In the genomic region with DNA sequence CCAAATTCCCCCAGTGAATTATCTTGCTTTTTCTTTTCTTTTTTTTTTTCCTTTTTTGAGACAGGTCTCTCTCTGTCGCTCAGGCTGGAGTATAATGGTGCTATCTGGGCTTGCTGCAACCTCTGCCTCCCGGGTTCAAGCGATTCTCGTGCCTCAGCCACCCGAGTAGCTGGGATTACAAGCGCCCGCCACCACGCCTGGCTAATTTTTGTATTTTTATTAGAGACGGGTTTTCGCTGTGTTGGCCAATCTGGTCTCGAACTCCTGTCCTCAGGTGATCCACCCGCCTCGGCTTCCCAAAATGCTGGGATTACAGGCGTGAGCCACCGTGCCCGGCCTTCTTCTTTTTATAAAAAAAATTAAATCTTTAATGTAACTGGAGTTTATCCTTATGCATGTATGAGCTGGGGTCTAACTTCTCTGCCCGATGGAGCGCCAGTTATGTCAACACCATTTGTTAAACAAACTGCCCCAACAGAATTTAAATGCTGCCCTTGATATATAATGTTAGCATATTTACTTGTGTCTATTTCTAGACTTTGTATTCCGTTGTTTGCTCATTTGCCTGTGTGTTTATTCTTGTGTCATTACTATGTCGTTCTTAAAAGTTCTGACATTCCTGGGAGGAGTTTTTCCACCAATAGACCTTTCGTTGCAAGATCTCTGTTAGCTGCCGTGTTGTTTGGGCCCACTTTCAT, we compare ENCODE assay signal across 8 cellular contexts. TPM values are rescaled to one million over a fixed set of nuclear protein-coding genes. Genes with fewer than 3 reads are reported as not detected.
DNase-seq lines count a peak whose midpoint lies in the region; TF ChIP-seq lines count a peak whose summit lies in the region.

No MANE protein-coding gene starts in this region.

- no peaks in the 10 kb centered on the region for H3K27me3 ChIP-seq in left ventricle myocardium inferior (ENCODE audit: low read depth)
- H3K27me3 ChIP-seq in spleen (replicated peaks in 1 of 7), result no peaks in the 10 kb centered on the region

- intact Hi-C loops in left ventricle myocardium inferior (cut with micrococcal nuclease) (no loop called here), spleen (cut with DNase I; ENCODE audit: low total_unique reads) (no loop called here)

- H3K4me1 ChIP-seq in left ventricle myocardium inferior (peaks cover 17% of the 10 kb centered on the region), spleen (peaks cover 6 to 35% (median 19%) of the 10 kb centered on the region in 6 donors)

- 19 to 28% (median 21%) methylated on average over 22 of the region's 22 CpGs for WGBS in spleen, 5 donors

- H3K36me3 ChIP-seq in left ventricle myocardium inferior (no peaks in the 10 kb centered on the region), spleen (peaks cover 0 to 15% (median 0%) of the 10 kb centered on the region in 6 donors)

- H3K4me3 ChIP-seq in WI38 (ENCODE audit: low read depth, low read length) (peak overlapping the region; percentile 79), left ventricle myocardium inferior (peak overlapping the region; percentile 73), spleen (peak overlapping the region; percentile 40 to 76 (median 54))

- TF ChIP-seq POLR2A in spleen (IDR thresholded peaks at IDR 0.05), result no peak

- H3K9me3 ChIP-seq in left ventricle myocardium inferior (replicated peaks) (no peaks in the 10 kb centered on the region), spleen (no peaks in the 10 kb centered on the region)

- peak; percentile 32 for DNase-seq in stimulated activated CD4-positive, alpha-beta T cell treated with anti-CD3 and anti-CD28 coated beads, Interleukin-1b, Interleukin-23, amount 100 ng/mL, for 48 hours
- no peak for DNase-seq in stimulated activated CD4-positive, alpha-beta T cell treated with anti-CD3 and anti-CD28 coated beads, Interleukin-4, amount 100 ng/mL, for 4 hours
- DNase-seq in left ventricle myocardium inferior, result no peak
- DNase-seq in spleen, result no peak
- no peak for DNase-seq in inferior parietal cortex (ENCODE audit: extremely low spot score)
- DNase-seq in hippocampal formation (lab: John Stamatoyannopoulos, UW), result no peak
- no peak for DNase-seq in NK-92 (lab: John Stamatoyannopoulos, UW; ENCODE audit: unreplicated experiment)

- TF ChIP-seq CTCF in WI38 (IDR thresholded peaks at IDR 0.05; ENCODE audit: low read depth, low read length) (no peak), left ventricle myocardium inferior (IDR thresholded peaks at IDR 0.05; ENCODE audit: borderline replicate concordance) (no peak), spleen (IDR thresholded peaks at IDR 0.05 in 8 of 11, conservative IDR thresholded peaks at IDR 0.05 in 3 of 11) (no peak)

- H3K27ac ChIP-seq in left ventricle myocardium inferior (replicated peaks) (peak overlapping the region; percentile 79), spleen (peak overlapping the region in 7 of 8 donors; percentile 84 to 88 (median 86))

RNA-seq across cellular contexts. Expression of gene AURKB, which starts 0.5 kb away (rescaled TPM):
- 1.2 TPM for total RNA-seq in left ventricle myocardium inferior
- 10 to 100 TPM in 4 of 7 donors, 1 to 10 TPM in 3; 2.4 to 21.0 (median 10.6) TPM for total RNA-seq in spleen
- 10 to 100 TPM in 2 of 3 donors, 1 to 10 TPM in 1; 6.2 to 30.9 (median 10.5) TPM for polyA plus RNA-seq in spleen

RNA-seq across cellular contexts. Expression of gene BORCS6, which starts 20.9 kb away (rescaled TPM):
- total RNA-seq in left ventricle myocardium inferior (8.4 TPM), spleen (10 to 100 TPM in 6 of 7 donors, 1 to 10 TPM in 1; 9.5 to 14.6 (median 12.3) TPM)
- polyA plus RNA-seq in spleen, result 10 to 100 TPM in 2 of 3 donors, 1 to 10 TPM in 1; 10.0 to 16.5 (median 12.9) TPM

RNA-seq across cellular contexts. Expression of gene TMEM107, which starts 34.7 kb away (rescaled TPM):
- 7.9 TPM for total RNA-seq in left ventricle myocardium inferior
- total RNA-seq in spleen, result 10 to 100 TPM; 13.0 to 42.2 (median 22.4) TPM
- polyA plus RNA-seq in spleen, result 10 to 100 TPM in 2 of 3 donors, 1 to 10 TPM in 1; 8.1 to 14.0 (median 11.9) TPM

RNA-seq across cellular contexts. Expression of gene CTC1, which starts 36.9 kb away (rescaled TPM):
- 14.6 TPM for total RNA-seq in left ventricle myocardium inferior
- 100 to 1,000 TPM in 3 of 7 donors, 10 to 100 TPM in 4; 53.9 to 131 (median 91.3) TPM for total RNA-seq in spleen
- polyA plus RNA-seq in spleen, result 10 to 100 TPM; 16.6 to 47.4 (median 22.6) TPM

RNA-seq across cellular contexts. Expression of gene PFAS, which starts 38.2 kb away (rescaled TPM):
- total RNA-seq in left ventricle myocardium inferior (9.8 TPM), spleen (10 to 100 TPM; 14.0 to 70.3 (median 30.8) TPM)
- 10 to 100 TPM; 12.6 to 22.8 (median 14.1) TPM for polyA plus RNA-seq in spleen
